25 cellular contexts compared by ENCODE assay signal in the genomic region with DNA sequence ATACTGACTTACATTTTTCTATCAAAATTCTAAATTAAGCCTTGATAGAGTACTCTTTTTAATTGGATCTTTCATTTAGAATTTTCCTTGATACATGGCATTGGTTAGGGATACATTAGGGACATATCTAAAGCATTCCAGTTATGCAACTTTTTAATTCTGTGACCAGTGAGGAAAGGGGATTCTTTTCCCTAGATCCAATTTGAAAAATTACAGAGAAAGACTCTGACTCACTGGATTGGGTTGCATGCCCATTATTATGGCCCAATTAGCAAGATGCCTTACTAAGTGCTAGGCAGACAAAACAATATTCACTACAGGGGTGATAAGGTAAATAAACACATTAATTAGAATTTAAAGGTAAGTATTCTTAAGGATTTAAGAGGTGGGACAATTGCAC.
"Had no signal": no experiment of that assay in that cellular context is flagged by ENCODE, and none has a peak within 500 bp of the region (broad histone marks: within the 10 kb centered on the region; RNA-seq: fewer than 3 reads in every experiment).

No MANE protein-coding gene starts in this region.

- H3K36me3 Mint-ChIP-seq: activated naive CD4-positive, alpha-beta T cell treated with anti-CD3 and anti-CD28 coated beads, Interleukin-2, amount 10 ng/mL, durations not matched to agents 7 days and 5 days; activated naive CD8-positive, alpha-beta T cell treated with anti-CD3 and anti-CD28 coated beads, Interleukin-2, amount 10 ng/mL, durations not matched to agents 7 days and 5 days had no signal

- H3K27me3 ChIP-seq: breast epithelium, esophagus muscularis mucosa, ovary, right lobe of liver, testis, transverse colon had no signal

- H3K4me3 Mint-ChIP-seq: activated naive CD4-positive, alpha-beta T cell treated with anti-CD3 and anti-CD28 coated beads, Interleukin-2, amount 10 ng/mL, durations not matched to agents 7 days and 5 days; activated naive CD8-positive, alpha-beta T cell treated with anti-CD3 and anti-CD28 coated beads, Interleukin-2, amount 10 ng/mL, durations not matched to agents 7 days and 5 days; dendritic cell treated with granulocyte-macrophage colony-stimulating factor and Interleukin-4, amounts not matched to agents 40 ng/mL and 50 ng/mL, for 4 days; endodermal cell; nephron; T-helper 2 cell treated with Interferon-gamma antibody and Interleukin-4, amounts not matched to agents 5 μg/mL and 100 μg/mL, for 36 hours had no signal

- H3K27ac ChIP-seq: breast epithelium, esophagus muscularis mucosa, ovary, right lobe of liver, skin epidermis, testis, transverse colon, WERI-Rb-1 had no signal

- H3K27me3 Mint-ChIP-seq: dendritic cell treated with granulocyte-macrophage colony-stimulating factor and Interleukin-4, amounts not matched to agents 40 ng/mL and 50 ng/mL, for 4 days; progenitor cell of endocrine pancreas had no signal

- H3K4me1 ChIP-seq: breast epithelium, right lobe of liver, testis had no signal

- H3K4me1 Mint-ChIP-seq: activated naive CD4-positive, alpha-beta T cell treated with anti-CD3 and anti-CD28 coated beads, Interleukin-2, amount 10 ng/mL, durations not matched to agents 7 days and 5 days; activated naive CD8-positive, alpha-beta T cell treated with anti-CD3 and anti-CD28 coated beads, Interleukin-2, amount 10 ng/mL, durations not matched to agents 7 days and 5 days; nephron had no signal

- H3K4me3 ChIP-seq: breast epithelium, esophagus muscularis mucosa, ovary, right lobe of liver, skin epidermis, testis, transverse colon had no signal

- H3K9me3 ChIP-seq: breast epithelium, esophagus muscularis mucosa, ovary, right lobe of liver, testis, transverse colon had no signal

- H3K9me3 Mint-ChIP-seq: activated naive CD4-positive, alpha-beta T cell treated with anti-CD3 and anti-CD28 coated beads, Interleukin-2, amount 10 ng/mL, durations not matched to agents 7 days and 5 days; activated naive CD8-positive, alpha-beta T cell treated with anti-CD3 and anti-CD28 coated beads, Interleukin-2, amount 10 ng/mL, durations not matched to agents 7 days and 5 days; dendritic cell treated with granulocyte-macrophage colony-stimulating factor and Interleukin-4, amounts not matched to agents 40 ng/mL and 50 ng/mL, for 4 days; nephron; T-helper 2 cell treated with Interferon-gamma antibody and Interleukin-4, amounts not matched to agents 5 μg/mL and 100 μg/mL, for 36 hours had no signal

- H3K36me3 ChIP-seq: breast epithelium, esophagus muscularis mucosa, ovary, right lobe of liver, transverse colon, WERI-Rb-1 had no signal

- ATAC-seq: left ventricle myocardium superior; right lobe of liver; stimulated activated naive CD8-positive, alpha-beta T cell treated with anti-CD3 and anti-CD28 coated beads, Interleukin-15, Interleukin-2, amounts not matched to agents 100 U/mL and 50 U/mL, for 24 hours had no signal

- H3K27ac Mint-ChIP-seq: activated naive CD4-positive, alpha-beta T cell treated with anti-CD3 and anti-CD28 coated beads, Interleukin-2, amount 10 ng/mL, durations not matched to agents 7 days and 5 days; activated naive CD8-positive, alpha-beta T cell treated with anti-CD3 and anti-CD28 coated beads, Interleukin-2, amount 10 ng/mL, durations not matched to agents 7 days and 5 days; dendritic cell treated with granulocyte-macrophage colony-stimulating factor and Interleukin-4, amounts not matched to agents 40 ng/mL and 50 ng/mL, for 4 days; endodermal cell; nephron; progenitor cell of endocrine pancreas; T-helper 2 cell treated with Interferon-gamma antibody and Interleukin-4, amounts not matched to agents 5 μg/mL and 100 μg/mL, for 36 hours had no signal

- DNase-seq: activated CD4-positive, alpha-beta T cell treated with anti-CD3 and anti-CD28 coated beads for 48 hours; activated CD4-positive, alpha-beta T cell treated with anti-CD3 and anti-CD28 coated beads, Interleukin-2, amount 50 U/mL, for 48 hours; activated CD8-positive, alpha-beta memory T cell treated with anti-CD3 and anti-CD28 coated beads for 24 hours; activated gamma-delta T cell; activated naive CD4-positive, alpha-beta T cell treated with anti-CD3 and anti-CD28 coated beads, Interleukin-2, amount 10 ng/mL, durations not matched to agents 7 days and 5 days; activated naive CD8-positive, alpha-beta T cell treated with anti-CD3 and anti-CD28 coated beads, Interleukin-2, amount 10 ng/mL, durations not matched to agents 7 days and 5 days; amniotic stem cell; central memory CD4-positive, alpha-beta T cell; endodermal cell; left ventricle myocardium superior; ovary; right lobe of liver; stimulated activated CD4-positive, alpha-beta T cell treated with anti-CD3 and anti-CD28 coated beads, Interleukin-12 subunit alpha, Interleukin-12 subunit beta, amount 100 ng/mL, for 4 hours; stimulated activated CD4-positive, alpha-beta T cell treated with anti-CD3 and anti-CD28 coated beads, Interleukin-4, amount 100 ng/mL, for 1 hour; stimulated activated naive CD8-positive, alpha-beta T cell treated with anti-CD3 and anti-CD28 coated beads, Interleukin-15, Interleukin-2, amounts not matched to agents 100 U/mL and 50 U/mL, for 24 hours; testis; transverse colon; WERI-Rb-1 had no signal
